In genomic region chr16:53629151-53629550, GRCh38 we compare ENCODE assay signal across 23 cellular contexts.
"Had no signal": no experiment of that assay in that cellular context is flagged by ENCODE, and none has a peak within 500 bp of the region (broad histone marks: within the 10 kb centered on the region; RNA-seq: fewer than 3 reads in every experiment).

No MANE protein-coding gene starts in this region.

- ATAC-seq: effector memory CD8-positive, alpha-beta T cell; foreskin keratinocyte; heart left ventricle; left ventricle myocardium superior; natural killer cell treated with Interleukin-12 subunit alpha and Interleukin-12 subunit beta and Interleukin-15 and Interleukin-18, amount 100 ng/mL, for 72 hours; right cardiac atrium; stimulated activated effector memory CD8-positive, alpha-beta T cell treated with anti-CD3 and anti-CD28 coated beads, Interleukin-12 subunit alpha, Interleukin-12 subunit beta, amount 100 ng/mL, for 72 hours; stimulated activated naive CD8-positive, alpha-beta T cell treated with anti-CD3 and anti-CD28 coated beads, Interleukin-15, Interleukin-2, amounts not matched to agents 100 U/mL and 50 U/mL, for 24 hours; upper lobe of right lung had no signal

- H3K27me3 ChIP-seq: foreskin keratinocyte, heart left ventricle, neural progenitor cell, ovary, testis, tibial nerve, upper lobe of right lung, vagina had no signal

- H3K4me3 ChIP-seq: heart left ventricle, lung, neural progenitor cell, ovary, smooth muscle cell, testis, tibial nerve, upper lobe of right lung, vagina had no signal

- DNase-seq: effector memory CD8-positive, alpha-beta T cell; foreskin keratinocyte; heart left ventricle; hippocampal formation; left colon; left ventricle myocardium superior; mesenchymal stem cell; midbrain; nucleus accumbens; ovary; right cardiac atrium; stimulated activated CD4-positive, alpha-beta T cell treated with anti-CD3 and anti-CD28 coated beads, Interleukin-4, amount 100 ng/mL, for 1 hour; stimulated activated CD8-positive, alpha-beta memory T cell treated with anti-CD3 and anti-CD28 coated beads, Interleukin-4, amount 100 ng/mL, for 48 hours; stimulated activated naive CD8-positive, alpha-beta T cell treated with anti-CD3 and anti-CD28 coated beads, Interleukin-15, Interleukin-2, amounts not matched to agents 100 U/mL and 50 U/mL, for 24 hours; testis; upper lobe of right lung had no signal

- H3K36me3 ChIP-seq: neural progenitor cell, ovary, upper lobe of right lung, vagina had no signal

- H3K9me3 ChIP-seq: heart left ventricle, ovary, testis, tibial nerve, upper lobe of right lung, vagina had no signal

- H3K27ac ChIP-seq: foreskin keratinocyte, heart left ventricle, neural progenitor cell, ovary, testis, tibial nerve, upper lobe of right lung, vagina had no signal

- H3K4me1 ChIP-seq: foreskin keratinocyte, heart left ventricle, testis, upper lobe of right lung, vagina had no signal
